Comparison of ENCODE assay signal across 15 cellular contexts in the genomic region with DNA sequence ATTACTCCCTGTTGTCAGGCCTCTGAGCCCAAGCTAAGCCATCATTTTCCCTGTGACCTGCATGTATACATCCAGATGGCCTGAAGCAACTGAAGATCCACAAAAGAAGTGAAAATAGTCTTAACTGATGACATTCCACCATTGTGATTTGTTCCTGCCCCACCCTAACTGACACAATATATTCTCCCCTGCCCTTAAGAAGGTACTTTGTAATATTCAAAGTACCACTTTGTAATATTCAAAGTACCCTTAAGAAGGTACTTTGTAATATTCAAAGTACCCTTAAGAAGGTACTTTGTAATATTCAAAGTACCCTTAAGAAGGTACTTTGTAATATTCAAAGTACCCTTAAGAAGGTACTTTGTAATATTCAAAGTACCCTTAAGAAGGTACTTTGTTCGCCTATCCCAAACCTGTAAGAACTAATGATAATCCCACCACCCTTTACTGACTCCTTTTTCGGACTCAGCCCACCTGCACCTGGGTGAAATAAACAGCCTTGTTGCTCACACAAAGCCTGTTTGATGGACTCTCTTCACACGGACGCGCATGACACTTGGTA. TPM values are rescaled to one million over a fixed set of nuclear protein-coding genes. Genes with fewer than 3 reads are reported as not detected.
"Had no signal": no experiment of that assay in that cellular context is flagged by ENCODE, and none has a peak within 500 bp of the region (broad histone marks: within the 10 kb centered on the region; RNA-seq: fewer than 3 reads in every experiment).

No MANE protein-coding gene starts in this region.

RNA-seq across cellular contexts. Expression of gene PTGDR2, which starts 31.9 kb away (rescaled TPM):
- total RNA-seq: activated B cell treated with CpG ODN at 0.5 μM for 24 hours had no signal

RNA-seq across cellular contexts. Expression of gene MS4A10, which starts 38.7 kb away (rescaled TPM):
- total RNA-seq: activated B cell treated with CpG ODN at 0.5 μM for 24 hours; activated CD4-positive, alpha-beta memory T cell treated with anti-CD3 and anti-CD28 coated beads for 36 hours; activated CD4-positive, alpha-beta memory T cell treated with anti-CD3 and anti-CD28 coated beads, Interleukin-2, amount 10 ng/mL, durations not matched to agents 7 days and 5 days; activated CD4-positive, alpha-beta T cell treated with anti-CD3 and anti-CD28 coated beads for 36 hours; activated CD4-positive, alpha-beta T cell treated with anti-CD3 and anti-CD28 coated beads, Interleukin-2, amount 10 ng/mL, durations not matched to agents 24 days and 14 days; activated CD4-positive, alpha-beta T cell treated with anti-CD3 and anti-CD28 coated beads, Interleukin-2, amount 10 ng/mL, durations not matched to agents 7 days and 5 days; activated CD8-positive, alpha-beta memory T cell treated with anti-CD3 and anti-CD28 coated beads for 36 hours; activated CD8-positive, alpha-beta memory T cell treated with anti-CD3 and anti-CD28 coated beads, Interleukin-2, amount 10 ng/mL, durations not matched to agents 7 days and 5 days; activated CD8-positive, alpha-beta T cell treated with anti-CD3 and anti-CD28 coated beads for 36 hours; activated CD8-positive, alpha-beta T cell treated with anti-CD3 and anti-CD28 coated beads, Interleukin-2, amount 10 ng/mL, durations not matched to agents 7 days and 5 days; T-cell; T-helper 1 cell treated with Interleukin-12 subunit alpha and Interleukin-12 subunit beta and Interleukin-4 antibody, amounts not matched to agents 30 ng/mL and 1 ng/mL, for 36 hours; T-helper 17 cell; T-helper 2 cell treated with Interferon-gamma antibody and Interleukin-4, amounts not matched to agents 100 ng/mL and 5 ng/mL, for 36 hours; WTC11 had no signal

RNA-seq across cellular contexts. Expression of gene ZP1, which starts 43.5 kb away (rescaled TPM):
- total RNA-seq: activated B cell treated with CpG ODN at 0.5 μM for 24 hours; activated CD4-positive, alpha-beta memory T cell treated with anti-CD3 and anti-CD28 coated beads for 36 hours; activated CD4-positive, alpha-beta T cell treated with anti-CD3 and anti-CD28 coated beads for 36 hours; activated CD4-positive, alpha-beta T cell treated with anti-CD3 and anti-CD28 coated beads, Interleukin-2, amount 10 ng/mL, durations not matched to agents 24 days and 14 days; activated CD4-positive, alpha-beta T cell treated with anti-CD3 and anti-CD28 coated beads, Interleukin-2, amount 10 ng/mL, durations not matched to agents 7 days and 5 days; activated CD8-positive, alpha-beta memory T cell treated with anti-CD3 and anti-CD28 coated beads for 36 hours; activated CD8-positive, alpha-beta memory T cell treated with anti-CD3 and anti-CD28 coated beads, Interleukin-2, amount 10 ng/mL, durations not matched to agents 7 days and 5 days; activated CD8-positive, alpha-beta T cell treated with anti-CD3 and anti-CD28 coated beads for 36 hours; T-helper 1 cell treated with Interleukin-12 subunit alpha and Interleukin-12 subunit beta and Interleukin-4 antibody, amounts not matched to agents 30 ng/mL and 1 ng/mL, for 36 hours; T-helper 17 cell; WTC11 had no signal
